In the genomic region with DNA sequence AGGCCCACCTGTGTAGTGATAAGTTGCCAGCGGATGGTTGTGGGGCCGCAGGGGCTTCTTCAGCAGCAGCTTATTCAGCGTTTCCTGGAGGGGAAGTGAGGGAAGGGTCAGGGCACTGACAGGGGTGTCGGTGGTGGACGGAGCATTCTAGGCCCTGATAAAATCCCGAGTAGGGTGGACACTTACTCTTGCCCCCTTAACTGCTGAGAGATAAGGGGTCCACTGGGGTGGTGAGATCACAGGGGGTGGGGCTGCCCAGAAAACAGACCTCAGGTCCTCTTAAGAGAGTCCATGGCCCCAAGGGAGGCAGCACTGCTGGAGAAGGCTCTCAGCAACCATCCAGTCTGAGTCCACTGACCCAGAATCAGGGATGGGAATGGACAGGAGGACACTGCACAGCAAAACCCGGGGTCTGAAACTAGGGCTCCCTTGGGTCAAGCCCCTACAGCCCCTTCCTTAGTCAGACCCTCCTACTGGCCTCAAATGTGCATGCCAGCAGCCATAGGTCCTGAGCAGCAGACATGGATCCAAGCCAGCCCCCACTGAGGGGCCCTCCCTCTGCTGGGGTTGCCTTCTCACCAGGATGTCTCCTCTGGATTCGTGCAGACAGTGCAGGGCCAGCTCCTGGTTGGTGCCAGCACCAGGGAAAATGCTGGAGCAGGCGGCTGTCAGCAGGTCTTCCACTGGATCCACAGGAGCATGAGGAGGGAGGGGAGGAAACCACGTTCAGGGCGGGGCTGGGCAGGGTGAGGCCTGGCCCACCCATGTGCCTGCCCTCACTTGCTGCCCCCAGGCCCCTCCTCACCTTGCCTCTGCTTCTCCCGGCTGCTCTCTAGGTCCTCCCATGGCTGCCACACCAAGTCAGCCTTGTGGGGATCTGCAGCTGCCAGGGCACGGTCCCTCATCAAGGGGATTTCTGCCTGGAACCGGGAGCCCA, we compare ENCODE assay signal across 11 cellular contexts. TPM values are rescaled to one million over a fixed set of nuclear protein-coding genes. Genes with fewer than 3 reads are reported as not detected.
DNase-seq lines count a peak whose midpoint lies in the region; ATAC-seq and TF ChIP-seq lines count a peak whose summit lies in the region.
"Had no signal": no experiment of that assay in that cellular context is flagged by ENCODE, and none has a peak within 500 bp of the region (broad histone marks: within the 10 kb centered on the region; RNA-seq: fewer than 3 reads in every experiment).

No MANE protein-coding gene starts in this region.

- H3K4me3 Mint-ChIP-seq in MCF 10A (ENCODE audit: unreplicated experiment): peak overlapping the region; percentile 36
- no peak overlapping the region for H3K4me3 Mint-ChIP-seq in activated naive CD8-positive, alpha-beta T cell treated with anti-CD3 and anti-CD28 coated beads, Interleukin-2, amount 50 U/mL, for 24 hours

- H3K4me1 ChIP-seq in mammary epithelial cell (ENCODE audit: insufficient read depth, low read length) (peaks cover 48% of the 10 kb centered on the region), lung (ENCODE audit: control insufficient read depth in 2 of 2, insufficient read depth in 2 of 2, low read length in 2 of 2) (peaks cover 5 to 6% of the 10 kb centered on the region in 2 donors), transverse colon (peaks cover 33 to 79% (median 48%) of the 10 kb centered on the region in 4 donors)

- no peaks in the 10 kb centered on the region for H3K9me3 Mint-ChIP-seq in MCF 10A (ENCODE audit: unreplicated experiment)
- H3K9me3 Mint-ChIP-seq in activated naive CD8-positive, alpha-beta T cell treated with anti-CD3 and anti-CD28 coated beads, Interleukin-2, amount 50 U/mL, for 24 hours: no peaks in the 10 kb centered on the region

- no peak overlapping the region for H2AFZ ChIP-seq in mammary epithelial cell (ENCODE audit: low read depth, low read length)

- H3K9me3 ChIP-seq in mammary epithelial cell (replicated peaks; ENCODE audit: insufficient read depth, low read length) (no peaks in the 10 kb centered on the region), lung (ENCODE audit: control insufficient read depth in 2 of 2, insufficient read depth in 1 of 2, low read length in 1 of 2) (no peaks in the 10 kb centered on the region), transverse colon (no peaks in the 10 kb centered on the region)

- H4K20me1 ChIP-seq in mammary epithelial cell (ENCODE audit: insufficient read depth, low read length): no peaks in the 10 kb centered on the region

- in situ Hi-C loops in mammary epithelial cell (cut with MboI; ENCODE audit: low sequenced_read_pairs in 2 of 2): no loop called here
- in situ Hi-C loops in transverse colon (cut with MboI; ENCODE audit: low pct_ligation_motif_present in 1 of 4, low pct_unique_long_range_greater_than_20kb in 1 of 4, low sequenced_read_pairs in 3 of 4): loop anchor here in 2 of 4 donors (5.0 kb wide), 1 partner anchor 101 kb away; no protein-coding TSS in a partner anchor

- POLR2A ChIA-PET in MCF 10A (lab: Yijun Ruan, JAX): interaction anchor here (0.7 to 10.4 kb wide), 5 partner anchors 17 to 99 kb away, joined by 3 to 189 read pairs (median 15); a partner anchor contains a TSS

- H3K27me3 ChIP-seq in mammary epithelial cell (ENCODE audit: insufficient read depth, low read length) (no peaks in the 10 kb centered on the region), lung (ENCODE audit: control insufficient read depth, insufficient read depth) (no peaks in the 10 kb centered on the region), transverse colon (no peaks in the 10 kb centered on the region)

- no peaks in the 10 kb centered on the region for H3K27me3 Mint-ChIP-seq in MCF 10A (ENCODE audit: insufficient read depth, unreplicated experiment)
- H3K27me3 Mint-ChIP-seq in activated naive CD8-positive, alpha-beta T cell treated with anti-CD3 and anti-CD28 coated beads, Interleukin-2, amount 50 U/mL, for 24 hours: no peaks in the 10 kb centered on the region

- dilution Hi-C loops in mammary epithelial cell (cut with HindIII; ENCODE audit: low sequenced_read_pairs): no loop called here

- DNase-seq in MCF 10A (ENCODE audit: unreplicated experiment) (no peak), mammary epithelial cell (no peak), lung (ENCODE audit: low spot score) (no peak), transverse colon (no peak), GM20000 (ENCODE audit: low spot score) (no peak), dedifferentiated amniotic fluid mesenchymal stem cell (ENCODE audit: extremely low spot score) (no peak), NCI-H748 (lab: John Stamatoyannopoulos, UW; ENCODE audit: unreplicated experiment) (no peak)
- no peak for DNase-seq in activated naive CD8-positive, alpha-beta T cell treated with anti-CD3 and anti-CD28 coated beads, Interleukin-2, amount 50 U/mL, for 24 hours
- DNase-seq: anterior cingulate cortex, NCI-H146 had no signal

- no peak overlapping the region for H3K4me2 ChIP-seq in mammary epithelial cell (ENCODE audit: insufficient read depth, low read depth, low read length)

- TF ChIP-seq POLR2A in transverse colon (IDR thresholded peaks at IDR 0.05): no peak

- H3K9ac ChIP-seq in mammary epithelial cell (ENCODE audit: insufficient read depth, low read length): no peak overlapping the region

- BruUV-seq in MCF 10A (replicated peaks; lab: Mats Ljungman, UMichigan): no TSS peak
- BruUV-seq in mammary epithelial cell (replicated peaks; lab: Mats Ljungman, UMichigan): no TSS peak

- H3K4me3 ChIP-seq in mammary epithelial cell (replicated peaks in 1 of 3; ENCODE audit: insufficient read depth in 1 of 3, low read depth in 2 of 3, low read length in 3 of 3): no peak overlapping the region
- H3K4me3 ChIP-seq in lung: no peak overlapping the region
- H3K4me3 ChIP-seq in transverse colon: no peak overlapping the region

- peaks cover 74% of the 10 kb centered on the region for H3K79me2 ChIP-seq in mammary epithelial cell (ENCODE audit: insufficient read depth, low read length)

- no peak for TF ChIP-seq CTCF in MCF 10A (IDR thresholded peaks at IDR 0.05; ENCODE audit: unreplicated experiment)
- TF ChIP-seq CTCF in mammary epithelial cell (conservative IDR thresholded peaks at IDR 0.05 in 1 of 2, IDR thresholded peaks at IDR 0.05 in 1 of 2; ENCODE audit: extremely low read depth in 1 of 2, insufficient read depth in 1 of 2, low read depth in 1 of 2, low read length in 2 of 2): no peak
- no peak for TF ChIP-seq CTCF in lung (IDR thresholded peaks at IDR 0.05; ENCODE audit: control extremely low read depth, extremely low read depth)
- no peak for TF ChIP-seq CTCF in transverse colon (IDR thresholded peaks at IDR 0.05)
- no peak for TF ChIP-seq CTCF in GM20000 (IDR thresholded peaks at IDR 0.05; ENCODE audit: extremely low read depth, missing control alignments)

- 81% methylated on average over 12 of the region's 14 CpGs for WGBS in mammary epithelial cell (ENCODE audit: low coverage, missing lambda C conversion rate)
- WGBS in lung, 2 donors: 73% methylated on average over 12 to 14 of the region's 14 CpGs
- WGBS in transverse colon (ENCODE audit: low coverage in 1 of 2), 2 donors: 80% methylated on average over 12 of the region's 14 CpGs; no CpG with 5 or more reads in 1 of the 2 donors

- H3K36me3 ChIP-seq in mammary epithelial cell (ENCODE audit: insufficient read depth, low read length): peaks cover 47% of the 10 kb centered on the region
- H3K36me3 ChIP-seq in lung (ENCODE audit: control insufficient read depth in 2 of 2, insufficient read depth in 2 of 2, low read length in 2 of 2): peaks cover 5 to 64% of the 10 kb centered on the region in 2 donors
- H3K36me3 ChIP-seq in transverse colon: peaks cover 0 to 57% (median 20%) of the 10 kb centered on the region in 4 donors

- intact Hi-C loops in MCF 10A (cut with micrococcal nuclease) (no loop called here), mammary epithelial cell (cut with micrococcal nuclease) (loop anchor here (5.0 to 10.0 kb wide), 2 partner anchors 161 to 309 kb away; a partner anchor contains a TSS), transverse colon (cut with DNase I; ENCODE audit: low total_unique reads) (loop anchor here (10.0 kb wide), 2 partner anchors 99 to 129 kb away; a partner anchor contains a TSS)

- CTCF ChIA-PET in MCF 10A (lab: Yijun Ruan, JAX): interaction anchor here (0.7 to 5.1 kb wide), 7 partner anchors 12 to 101 kb away, joined by 3 to 68 read pairs (median 9); no protein-coding TSS in a partner anchor
- CTCF ChIA-PET in mammary epithelial cell (lab: Charles Lee; ENCODE audit: low non-redundant PET): no interaction called here

- no peak overlapping the region for H3K27ac ChIP-seq in mammary epithelial cell (ENCODE audit: insufficient read depth, low read depth, low read length)
- peak overlapping the region; percentile 17 to 78 for H3K27ac ChIP-seq in lung (ENCODE audit: low read depth in 1 of 2, low read length in 1 of 2)
- H3K27ac ChIP-seq in transverse colon: peak overlapping the region; percentile 77 to 89 (median 80)

- peaks cover 40% of the 10 kb centered on the region for H3K4me1 Mint-ChIP-seq in MCF 10A (ENCODE audit: insufficient read depth, unreplicated experiment)
- peaks cover 42% of the 10 kb centered on the region for H3K4me1 Mint-ChIP-seq in activated naive CD8-positive, alpha-beta T cell treated with anti-CD3 and anti-CD28 coated beads, Interleukin-2, amount 50 U/mL, for 24 hours

- TF ChIP-seq EP300 in transverse colon (IDR thresholded peaks at IDR 0.05; ENCODE audit: low read depth): no peak

- peak overlapping the region; percentile 90 for H3K27ac Mint-ChIP-seq in MCF 10A (ENCODE audit: low read depth, unreplicated experiment)
- H3K27ac Mint-ChIP-seq in activated naive CD8-positive, alpha-beta T cell treated with anti-CD3 and anti-CD28 coated beads, Interleukin-2, amount 50 U/mL, for 24 hours: peak overlapping the region; percentile 79

- ATAC-seq in activated naive CD8-positive, alpha-beta T cell treated with anti-CD3 and anti-CD28 coated beads, Interleukin-2, amount 50 U/mL, for 24 hours: no peak
- no peak for ATAC-seq in lung (ENCODE audit: insufficient read depth, low FRiP score)
- ATAC-seq: SK-N-SH treated with all-trans-retinoic acid at 6 μM for 48 hours had no signal

- peaks cover 93% of the 10 kb centered on the region for H3K36me3 Mint-ChIP-seq in MCF 10A (ENCODE audit: insufficient read depth, unreplicated experiment)
- peaks cover 68% of the 10 kb centered on the region for H3K36me3 Mint-ChIP-seq in activated naive CD8-positive, alpha-beta T cell treated with anti-CD3 and anti-CD28 coated beads, Interleukin-2, amount 50 U/mL, for 24 hours (ENCODE audit: low read depth)

RNA-seq across cellular contexts. Expression of a gene that starts 12.1 kb away (rescaled TPM):
- 43.3 and 46.3 TPM in 2 replicates for total RNA-seq in MCF 10A (2022)
- 10 to 100 TPM; 15.7 to 30.5 TPM for total RNA-seq in mammary epithelial cell
- polyA plus RNA-seq in mammary epithelial cell: 17.0 TPM
- polyA minus RNA-seq in mammary epithelial cell: 33.6 TPM
- 10 to 100 TPM; 31.9 to 34.1 TPM for total RNA-seq in lung
- polyA plus RNA-seq in lung: 10 to 100 TPM; 11.0 to 19.6 TPM
- total RNA-seq in transverse colon: 10 to 100 TPM; 12.7 to 22.1 (median 12.7) TPM
